In the genomic region with DNA sequence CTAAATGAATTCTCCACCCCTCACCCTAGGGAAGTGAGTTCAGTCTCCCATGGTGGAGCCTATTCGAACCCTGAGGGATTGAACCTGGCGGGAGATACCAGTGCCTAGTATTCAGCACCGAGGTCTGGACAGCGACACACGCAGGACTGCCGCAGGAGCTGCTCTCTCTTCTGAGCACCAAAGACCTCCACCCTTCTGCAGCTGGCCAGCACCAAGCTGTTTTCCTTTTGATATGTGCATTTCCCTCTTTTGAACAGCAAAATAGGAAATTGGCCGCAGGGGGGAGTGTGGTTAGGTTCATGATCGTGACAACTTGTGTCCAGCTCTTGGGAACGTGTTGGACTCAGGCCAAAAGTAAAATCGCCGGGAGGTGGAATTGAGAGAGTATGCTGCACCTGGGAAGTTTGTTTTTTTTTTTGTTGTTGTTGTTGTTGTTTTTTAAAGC, we compare ENCODE assay signal across 9 cellular contexts. TPM values are rescaled to one million over a fixed set of nuclear protein-coding genes. Genes with fewer than 3 reads are reported as not detected.
DNase-seq lines count a peak whose midpoint lies in the region; ATAC-seq and TF ChIP-seq lines count a peak whose summit lies in the region.
"Had no signal": no experiment of that assay in that cellular context is flagged by ENCODE, and none has a peak within 500 bp of the region (broad histone marks: within the 10 kb centered on the region; RNA-seq: fewer than 3 reads in every experiment).

No MANE protein-coding gene starts in this region.

- peak; percentile 77 for ATAC-seq in HG03066 (IDR thresholded peaks at IDR 0.05; ENCODE audit: low read depth, unreplicated experiment)
- no peak for ATAC-seq in omental fat pad (ENCODE audit: low FRiP score)
- ATAC-seq in GM19328 (IDR thresholded peaks at IDR 0.05; ENCODE audit: unreplicated experiment): no peak

- no peak overlapping the region for H3K4me3 ChIP-seq in fibroblast of villous mesenchyme (ENCODE audit: low read depth, low read length)
- H3K4me3 ChIP-seq: uterus had no signal

- TF ChIP-seq CTCF in fibroblast of villous mesenchyme (IDR thresholded peaks at IDR 0.05; ENCODE audit: insufficient read depth, low read depth, low read length): peak; percentile 10
- no peak for TF ChIP-seq CTCF in omental fat pad (IDR thresholded peaks at IDR 0.05)

- DNase-seq in SIG-M5 treated with dmso at 0.1 percent for 504 hours (lab: John Stamatoyannopoulos, UW; ENCODE audit: unreplicated experiment): peak; percentile 47
- DNase-seq in SIG-M5 (lab: John Stamatoyannopoulos, UW): no peak
- peak; percentile 19 for DNase-seq in NCI-H510A (lab: John Stamatoyannopoulos, UW)
- DNase-seq in activated CD8-positive, alpha-beta memory T cell treated with anti-CD3 and anti-CD28 coated beads, Interleukin-2, amount 50 U/mL, for 48 hours: peak; percentile 61
- DNase-seq in fibroblast of villous mesenchyme (ENCODE audit: low read depth): peak; percentile 72
- peak; percentile 26 for DNase-seq in omental fat pad (ENCODE audit: low spot score)

RNA-seq across cellular contexts. Expression of a gene that starts 1.2 kb away (rescaled TPM):
- under 0.01 TPM in 1 of 2 replicates, not detected in the other for total RNA-seq in fibroblast of villous mesenchyme
- total RNA-seq in omental fat pad: 1 to 10 TPM in 2 of 4 donors, under 1 TPM in 2; 0.32 to 1.7 (median 0.92) TPM
